ENCODE assay signal across 9 cellular contexts in the genomic region with DNA sequence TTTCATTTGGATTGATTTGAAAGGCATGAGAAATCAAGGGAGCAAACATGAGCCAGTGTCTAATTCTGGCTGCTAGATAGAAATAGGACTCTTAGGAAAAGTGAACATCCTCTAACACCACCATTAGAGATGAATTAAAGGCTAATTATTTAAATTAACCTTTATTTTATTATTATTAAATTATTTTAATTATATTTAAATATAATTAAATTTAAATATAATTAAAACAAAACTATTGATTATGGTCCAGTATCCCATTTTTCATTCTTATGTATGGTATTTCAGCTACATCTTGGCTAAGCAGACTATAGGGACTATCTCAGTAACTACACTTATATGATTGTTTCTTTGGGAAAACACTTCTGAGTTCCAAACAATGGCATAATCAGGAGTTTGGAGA.
"Had no signal": no experiment of that assay in that cellular context is flagged by ENCODE, and none has a peak within 500 bp of the region (broad histone marks: within the 10 kb centered on the region; RNA-seq: fewer than 3 reads in every experiment).

No MANE protein-coding gene starts in this region.

- H3K9me3 Mint-ChIP-seq: GM23338, H9, HFFc6 had no signal

- DNase-seq: GM23248, GOT3, H7, H9, HCEC 1CT, HFFc6 had no signal

- H3K4me3 Mint-ChIP-seq: GM23338, H9, HFFc6 had no signal

- H3K4me1 Mint-ChIP-seq: GM23338, H9 had no signal

- ATAC-seq: GM23338, HCT116 had no signal

- H3K27ac Mint-ChIP-seq: GM23338, H9, HFFc6 had no signal

- FAIRE-seq: H1 had no signal
